ENCODE assay signal across 7 cellular contexts in the genomic region with DNA sequence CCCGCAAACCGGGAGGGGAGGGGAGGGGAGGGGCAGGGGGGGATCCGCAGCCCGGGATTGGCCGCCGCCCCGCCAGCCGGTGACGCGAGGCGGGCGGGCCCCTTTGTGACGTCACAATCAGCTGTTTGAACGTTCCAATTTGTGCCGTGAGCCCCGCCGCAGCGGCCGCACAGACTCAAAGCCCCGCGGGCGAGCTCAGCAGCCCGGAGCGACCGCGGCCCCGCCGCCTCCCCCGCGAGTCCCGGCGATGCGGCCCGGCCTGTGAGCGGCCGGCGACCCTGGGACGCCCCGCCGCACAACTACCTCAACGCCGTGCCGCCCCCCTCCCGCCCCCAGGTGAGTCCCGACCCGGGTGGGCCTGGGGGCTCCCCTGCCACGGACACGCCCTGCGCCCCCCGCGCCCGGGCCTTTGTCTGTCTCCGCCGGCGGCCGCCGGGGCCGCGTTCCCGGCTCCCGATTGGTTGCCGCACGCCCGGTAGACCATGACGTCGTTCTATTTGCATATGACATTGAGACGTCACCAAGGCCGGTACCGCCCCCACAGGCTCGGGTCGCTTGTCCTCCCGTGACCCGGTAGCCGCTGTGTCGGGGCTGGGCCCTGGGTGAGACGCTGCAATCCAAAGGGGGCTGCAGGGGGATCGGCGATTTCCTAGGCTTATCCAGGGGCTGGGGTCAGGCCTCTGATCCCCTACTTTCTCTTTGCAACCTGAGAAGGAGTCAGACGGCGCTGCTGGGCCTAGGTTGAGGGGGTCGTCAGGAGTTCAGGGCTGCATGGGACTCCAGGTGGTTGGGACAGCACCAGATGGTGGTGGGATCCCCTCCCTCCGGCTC. TPM values are rescaled to one million over a fixed set of nuclear protein-coding genes. Genes with fewer than 3 reads are reported as not detected.
DNase-seq lines count a peak whose midpoint lies in the region; ATAC-seq and TF ChIP-seq lines count a peak whose summit lies in the region.

A gene with protein sequence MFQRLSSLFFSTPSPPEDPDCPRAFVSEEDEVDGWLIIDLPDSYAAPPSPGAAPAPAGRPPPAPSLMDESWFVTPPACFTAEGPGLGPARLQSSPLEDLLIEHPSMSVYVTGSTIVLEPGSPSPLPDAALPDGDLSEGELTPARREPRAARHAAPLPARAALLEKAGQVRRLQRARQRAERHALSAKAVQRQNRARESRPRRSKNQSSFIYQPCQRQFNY (plus strand): TSS at position 168 of the 831 bp plus-strand sequence. CDS start 4,396 bp downstream, outside the sequence.

- peak; percentile 57 for ATAC-seq in GM18867 (IDR thresholded peaks at IDR 0.05; ENCODE audit: unreplicated experiment)
- ATAC-seq in HG03108 (IDR thresholded peaks at IDR 0.05; ENCODE audit: unreplicated experiment) = peak; percentile 38
- peak; percentile 60 for ATAC-seq in WTC11

- H3K79me2 ChIP-seq in mammary epithelial cell (ENCODE audit: insufficient read depth, low read length) = no peaks in the 10 kb centered on the region

- in situ Hi-C loops in mammary epithelial cell (cut with MboI; ENCODE audit: low sequenced_read_pairs in 2 of 2) = loop anchor here in 1 of 2 donors (10.0 kb wide), 1 partner anchor 130 kb away; no protein-coding TSS in a partner anchor

- CTCF ChIA-PET in WTC11 (lab: Charles Lee) = interaction anchor here (0.6 to 7.0 kb wide), 10 partner anchors 30 to 392 kb away, joined by 3 to 50 read pairs (median 6); a partner anchor contains a TSS
- CTCF ChIA-PET in mammary epithelial cell (lab: Charles Lee; ENCODE audit: low non-redundant PET) = interaction anchor here (1.0 kb wide), 1 partner anchor 66 kb away, joined by 4 read pairs; no protein-coding TSS in a partner anchor

- H3K4me3 ChIP-seq in mammary epithelial cell (replicated peaks in 1 of 3; ENCODE audit: insufficient read depth in 1 of 3, low read depth in 2 of 3, low read length in 3 of 3) (peak within 1 kb of the TSS; percentile 49 to 78 (median 61)), skin epidermis (peak within 1 kb of the TSS; percentile 80 to 95 (median 87))

- intact Hi-C loops in mammary epithelial cell (cut with micrococcal nuclease) = loop anchor here (1.0 to 5.0 kb wide), 5 partner anchors 42 to 512 kb away; no protein-coding TSS in a partner anchor

- H3K4me3 Mint-ChIP-seq in WTC11 = peak within 1 kb of the TSS; percentile 94

- H3K4me1 Mint-ChIP-seq in WTC11 = peaks cover 17% of the 10 kb centered on the region

- H3K27me3 ChIP-seq in mammary epithelial cell (ENCODE audit: insufficient read depth, low read length) = no peaks in the 10 kb centered on the region

- DNase-seq in NCI-H2227 treated with DMSO at 0.1 percent for 48 hours (lab: John Stamatoyannopoulos, UW) = peak; percentile 87
- peak; percentile 93 for DNase-seq in WTC11 (ENCODE audit: low spot score)
- peak; percentile 69 for DNase-seq in mammary epithelial cell
- DNase-seq in iPS-NIHi11 (ENCODE audit: low spot score) = peak; percentile 92

- dilution Hi-C loops in mammary epithelial cell (cut with HindIII; ENCODE audit: low sequenced_read_pairs) = no loop called here

- no peaks in the 10 kb centered on the region for H3K36me3 Mint-ChIP-seq in WTC11

- 2% methylated on average over 29 of the region's 82 CpGs for WGBS in mammary epithelial cell (ENCODE audit: low coverage, missing lambda C conversion rate)

- H2AFZ ChIP-seq in mammary epithelial cell (ENCODE audit: low read depth, low read length) = peak within 1 kb of the TSS; percentile 91

- peaks cover 50% of the 10 kb centered on the region for H3K27me3 Mint-ChIP-seq in WTC11 (ENCODE audit: low read depth)

- no peak for TF ChIP-seq CTCF in WTC11 (IDR thresholded peaks at IDR 0.05)
- TF ChIP-seq CTCF in mammary epithelial cell (conservative IDR thresholded peaks at IDR 0.05 in 1 of 2, IDR thresholded peaks at IDR 0.05 in 1 of 2; ENCODE audit: extremely low read depth in 1 of 2, insufficient read depth in 1 of 2, low read depth in 1 of 2, low read length in 2 of 2) = no peak

- no peaks in the 10 kb centered on the region for H3K36me3 ChIP-seq in mammary epithelial cell (ENCODE audit: insufficient read depth, low read length)

- peak within 1 kb of the TSS; percentile 87 for H3K27ac Mint-ChIP-seq in WTC11

- BruUV-seq in mammary epithelial cell (replicated peaks; lab: Mats Ljungman, UMichigan) = no TSS peak

- H3K27ac ChIP-seq in mammary epithelial cell (ENCODE audit: insufficient read depth, low read depth, low read length) = peak within 1 kb of the TSS; percentile 52
- peak within 1 kb of the TSS; percentile 89 to 100 (median 96) for H3K27ac ChIP-seq in skin epidermis

- peak within 1 kb of the TSS; percentile 67 for H3K9ac ChIP-seq in mammary epithelial cell (ENCODE audit: insufficient read depth, low read length)

- peak within 1 kb of the TSS; percentile 84 for H3K4me2 ChIP-seq in mammary epithelial cell (ENCODE audit: insufficient read depth, low read depth, low read length)

- no peaks in the 10 kb centered on the region for H3K9me3 Mint-ChIP-seq in WTC11

- no peaks in the 10 kb centered on the region for H3K9me3 ChIP-seq in mammary epithelial cell (replicated peaks; ENCODE audit: insufficient read depth, low read length)

- POLR2A ChIA-PET in WTC11 (lab: Charles Lee) = interaction anchor here (1.4 to 1.7 kb wide), 2 partner anchors 27 to 146 kb away, joined by 4 to 5 read pairs; a partner anchor contains a TSS

- no peaks in the 10 kb centered on the region for H4K20me1 ChIP-seq in mammary epithelial cell (ENCODE audit: insufficient read depth, low read length)

- peaks cover 35% of the 10 kb centered on the region for H3K4me1 ChIP-seq in mammary epithelial cell (ENCODE audit: insufficient read depth, low read length)

TF ChIP-seq in WTC11, 78 proteins besides CTCF, POLR2A, EP300 and RAD21 (continues in another document):
- 0 out of 2 replicates have a peak, but pooled peaks have one; percentile 34 for TF ChIP-seq ESRRA (CRISPR knock-in tag; IDR thresholded peaks at IDR 0.05; ENCODE audit: borderline replicate concordance)
- peak; percentile 25; the same call in 1 of the 2 replicates for TF ChIP-seq GABPB1 (CRISPR knock-in tag; IDR thresholded peaks at IDR 0.05)
- TF ChIP-seq, protein P1, sequence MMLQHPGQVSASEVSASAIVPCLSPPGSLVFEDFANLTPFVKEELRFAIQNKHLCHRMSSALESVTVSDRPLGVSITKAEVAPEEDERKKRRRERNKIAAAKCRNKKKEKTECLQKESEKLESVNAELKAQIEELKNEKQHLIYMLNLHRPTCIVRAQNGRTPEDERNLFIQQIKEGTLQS (CRISPR knock-in tag; conservative IDR thresholded peaks at IDR 0.05) = no peak
- TF ChIP-seq ZNF671 (CRISPR knock-in tag; IDR thresholded peaks at IDR 0.05) = no peak
- TF ChIP-seq, protein P2, sequence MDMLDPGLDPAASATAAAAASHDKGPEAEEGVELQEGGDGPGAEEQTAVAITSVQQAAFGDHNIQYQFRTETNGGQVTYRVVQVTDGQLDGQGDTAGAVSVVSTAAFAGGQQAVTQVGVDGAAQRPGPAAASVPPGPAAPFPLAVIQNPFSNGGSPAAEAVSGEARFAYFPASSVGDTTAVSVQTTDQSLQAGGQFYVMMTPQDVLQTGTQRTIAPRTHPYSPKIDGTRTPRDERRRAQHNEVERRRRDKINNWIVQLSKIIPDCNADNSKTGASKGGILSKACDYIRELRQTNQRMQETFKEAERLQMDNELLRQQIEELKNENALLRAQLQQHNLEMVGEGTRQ (CRISPR knock-in tag; IDR thresholded peaks at IDR 0.05) = no peak; the same call in 1 of the 2 replicates
- TF ChIP-seq, protein P3, sequence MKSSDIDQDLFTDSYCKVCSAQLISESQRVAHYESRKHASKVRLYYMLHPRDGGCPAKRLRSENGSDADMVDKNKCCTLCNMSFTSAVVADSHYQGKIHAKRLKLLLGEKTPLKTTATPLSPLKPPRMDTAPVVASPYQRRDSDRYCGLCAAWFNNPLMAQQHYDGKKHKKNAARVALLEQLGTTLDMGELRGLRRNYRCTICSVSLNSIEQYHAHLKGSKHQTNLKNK (CRISPR knock-in tag; IDR thresholded peaks at IDR 0.05) = no peak
- no peak for TF ChIP-seq SMAD3 (CRISPR knock-in tag; IDR thresholded peaks at IDR 0.05; ENCODE audit: borderline replicate concordance)
- TF ChIP-seq, protein P4, sequence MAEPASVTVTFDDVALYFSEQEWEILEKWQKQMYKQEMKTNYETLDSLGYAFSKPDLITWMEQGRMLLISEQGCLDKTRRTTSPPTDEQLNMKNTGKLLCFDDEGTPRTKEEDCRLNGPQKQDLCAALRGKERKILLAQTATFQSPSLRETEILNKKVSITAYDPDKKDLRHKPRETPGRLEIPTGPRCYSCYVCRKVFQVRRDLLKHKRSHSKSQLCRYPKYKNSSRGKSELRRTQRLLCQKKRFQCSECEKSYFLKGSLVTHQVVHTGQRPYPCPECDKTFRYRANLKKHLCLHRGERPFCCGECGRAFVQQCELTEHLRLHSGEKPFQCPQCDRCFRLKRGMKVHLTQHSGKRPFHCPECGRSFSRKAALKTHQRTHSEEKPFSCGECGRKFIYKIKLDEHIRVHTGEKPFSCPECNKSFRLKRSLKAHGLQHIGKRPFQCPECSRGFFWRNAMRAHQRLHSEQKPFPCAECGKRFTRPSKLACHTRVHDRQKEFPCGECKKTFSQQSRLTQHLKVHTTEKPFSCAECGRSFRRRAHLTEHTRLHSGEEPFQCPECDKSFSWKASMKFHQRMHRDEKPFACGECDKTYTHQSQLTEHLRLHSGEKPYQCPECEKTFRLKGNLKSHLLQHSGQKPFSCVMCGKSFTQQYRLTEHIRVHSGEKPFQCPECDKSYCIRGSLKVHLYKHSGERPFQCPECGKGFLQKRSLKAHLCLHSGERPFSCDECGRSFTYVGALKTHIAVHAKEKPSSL (CRISPR knock-in tag; conservative IDR thresholded peaks at IDR 0.05) = no peak

RNA-seq across cellular contexts. Expression of the gene that starts here (rescaled TPM):
- total RNA-seq in WTC11 (2021) (3.8 to 4.3 TPM (median 4.1 TPM) in 3 replicates), mammary epithelial cell (1 to 10 TPM; 2.5 to 4.4 TPM)
- polyA plus RNA-seq in mammary epithelial cell = 1.2 TPM
- polyA minus RNA-seq in mammary epithelial cell = 3.9 TPM

Comparison
In these comparisons a context has a peak if more than half of its experiments do, and no peak if none do; other contexts are left out.
1. Peak in every context shown above with its lines: DNase-seq, ATAC-seq, H3K4me3 ChIP-seq and H3K27ac ChIP-seq.